In the genomic region with DNA sequence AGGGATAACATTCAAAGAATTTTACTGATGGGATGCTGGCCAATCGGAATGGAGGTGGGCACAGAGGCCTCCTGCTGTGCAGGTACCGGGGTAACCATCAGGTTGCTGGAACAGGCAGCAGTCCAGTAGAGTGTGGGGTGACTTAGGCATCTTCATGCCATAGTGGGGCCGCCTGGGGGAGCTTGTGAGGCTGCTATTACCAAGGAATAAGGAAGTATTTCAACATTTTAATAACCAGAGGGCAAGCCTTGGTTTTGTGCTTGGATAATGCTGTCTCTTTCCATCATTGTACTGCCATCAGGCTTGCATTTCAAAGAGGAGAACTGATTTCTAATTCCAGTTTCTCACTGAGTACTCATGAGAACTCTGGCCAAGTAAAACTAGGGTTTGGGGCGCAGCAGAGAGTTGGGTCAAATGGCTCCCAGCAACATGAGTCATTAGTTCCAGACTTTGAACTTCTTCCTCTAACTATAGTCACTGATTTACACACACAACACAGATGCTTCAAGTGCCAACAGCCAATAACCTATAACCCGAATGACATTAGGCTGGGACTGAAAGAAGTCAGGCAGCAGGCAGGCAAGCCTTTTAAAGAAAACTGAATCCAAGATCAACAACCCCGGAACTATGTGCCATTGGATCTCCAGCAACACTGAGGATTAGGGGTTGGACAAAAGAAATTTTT, we compare ENCODE assay signal across 8 cellular contexts. TPM values are rescaled to one million over a fixed set of nuclear protein-coding genes. Genes with fewer than 3 reads are reported as not detected.
A peak's percentile ranks its signal among the peaks of the same experiment; 100 is the strongest.
DNase-seq lines count a peak whose midpoint lies in the region; ATAC-seq and TF ChIP-seq lines count a peak whose summit lies in the region.

No MANE protein-coding gene starts in this region.

- DNase-seq in SIG-M5 treated with dmso at 0.1 percent for 504 hours (lab: John Stamatoyannopoulos, UW; ENCODE audit: unreplicated experiment) (peak; percentile 69), SIG-M5 (lab: John Stamatoyannopoulos, UW) (no peak), epithelial cell of prostate (ENCODE audit: low read depth, low spot score) (peak; percentile 67), osteoblast (ENCODE audit: insufficient read length, low spot score, missing footprints) (peak; percentile 76), NCI-H1092 treated with DMSO at 0.1 percent for 48 hours (lab: John Stamatoyannopoulos, UW) (no peak), NCI-H748 (lab: John Stamatoyannopoulos, UW; ENCODE audit: unreplicated experiment) (no peak)

- peak overlapping the region; percentile 45 for H3K4me2 ChIP-seq in OCI-LY3 (ENCODE audit: low read length)
- peak overlapping the region; percentile 46 for H3K4me2 ChIP-seq in osteoblast (ENCODE audit: insufficient read depth, low read length)

- H3K4me1 ChIP-seq in OCI-LY3 (ENCODE audit: low read length) (peaks cover 3% of the 10 kb centered on the region), osteoblast (ENCODE audit: insufficient read depth, low read length) (peaks cover 30% of the 10 kb centered on the region)

- TF ChIP-seq CTCF in OCI-LY3 (IDR thresholded peaks at IDR 0.05; ENCODE audit: low read depth, low read length) (peak; percentile 43), osteoblast (IDR thresholded peaks at IDR 0.05; ENCODE audit: extremely low read depth, low read depth, low read length) (peak; percentile 72)

- H3K27ac ChIP-seq in OCI-LY3 (ENCODE audit: low read length) (no peak overlapping the region), epithelial cell of prostate (peak overlapping the region; percentile 97), osteoblast (ENCODE audit: low read depth, low read length) (peak overlapping the region; percentile 99)

- H3K27me3 ChIP-seq in OCI-LY3 (ENCODE audit: low read depth, low read length) (no peaks in the 10 kb centered on the region), osteoblast (ENCODE audit: insufficient read depth, low read length) (no peaks in the 10 kb centered on the region)

- no peak for ATAC-seq in HG02623 (IDR thresholded peaks at IDR 0.05; ENCODE audit: unreplicated experiment)

- H2AFZ ChIP-seq in OCI-LY3 (ENCODE audit: low read depth, low read length), result peak overlapping the region; percentile 97
- peak overlapping the region; percentile 32 for H2AFZ ChIP-seq in osteoblast (ENCODE audit: low read length)

- H3K36me3 ChIP-seq in OCI-LY3 (replicated peaks; ENCODE audit: low read depth, low read length), result no peaks in the 10 kb centered on the region
- H3K36me3 ChIP-seq in osteoblast (ENCODE audit: insufficient read depth, low read length), result no peaks in the 10 kb centered on the region

- no peak overlapping the region for H3K9ac ChIP-seq in OCI-LY3 (ENCODE audit: low read length)

- H3K4me3 ChIP-seq in OCI-LY3 (ENCODE audit: low read length), result no peak overlapping the region
- H3K4me3 ChIP-seq in osteoblast (ENCODE audit: insufficient read depth, low read length), result no peak overlapping the region

- no peaks in the 10 kb centered on the region for H4K20me1 ChIP-seq in OCI-LY3 (ENCODE audit: insufficient read depth, low read length)
- H4K20me1 ChIP-seq in osteoblast (ENCODE audit: insufficient read depth, low read length), result no peaks in the 10 kb centered on the region

- H3K9me3 ChIP-seq in OCI-LY3 (ENCODE audit: insufficient read depth, low read length), result no peaks in the 10 kb centered on the region
- no peaks in the 10 kb centered on the region for H3K9me3 ChIP-seq in osteoblast (ENCODE audit: low read depth, low read length)

- H3K79me2 ChIP-seq in OCI-LY3 (ENCODE audit: low read length) (no peaks in the 10 kb centered on the region), osteoblast (ENCODE audit: insufficient read depth, low read length) (no peaks in the 10 kb centered on the region)

RNA-seq across cellular contexts. Expression of a gene that starts 56.1 kb away (rescaled TPM):
- 566 and 568 TPM in 2 replicates for total RNA-seq in osteoblast

Comparison
In these comparisons a context has a peak if more than half of its experiments do, and no peak if none do; other contexts are left out.
1. DNase-seq: peak in SIG-M5 treated with dmso at 0.1 percent for 504 hours (single experiment), epithelial cell of prostate (single experiment) and osteoblast (single experiment); none in SIG-M5 (single experiment), NCI-H1092 treated with DMSO at 0.1 percent for 48 hours (single experiment) and NCI-H748 (single experiment).